ENCODE assay signal across 26 cellular contexts in the genomic region with DNA sequence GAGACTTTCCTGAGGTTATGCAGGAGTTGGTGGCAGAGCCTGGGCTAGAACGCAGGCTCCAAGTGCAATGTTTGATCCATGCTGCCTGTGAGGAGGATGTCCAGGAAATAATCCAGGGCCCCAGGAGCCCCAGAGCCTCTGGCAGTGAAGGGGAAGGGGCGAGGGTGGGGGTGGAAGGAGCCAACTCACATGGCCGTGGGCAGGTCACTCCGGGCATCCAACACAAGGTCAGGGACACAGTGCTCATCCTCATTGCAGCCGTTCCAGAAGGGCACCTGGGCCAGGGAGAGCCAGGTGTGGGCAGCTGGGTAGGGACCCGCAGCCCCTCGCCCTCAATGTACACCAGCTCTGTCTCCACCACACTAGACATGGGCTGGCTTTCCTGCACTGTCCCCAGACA.
"Had no signal": no experiment of that assay in that cellular context is flagged by ENCODE, and none has a peak within 500 bp of the region (broad histone marks: within the 10 kb centered on the region; RNA-seq: fewer than 3 reads in every experiment).

No MANE protein-coding gene starts in this region.

- H3K27me3 ChIP-seq: adrenal gland, body of pancreas, colonic mucosa had no signal

- H3K4me1 ChIP-seq: adrenal gland, body of pancreas, colonic mucosa, gastroesophageal sphincter had no signal

- H3K36me3 ChIP-seq: adrenal gland, colonic mucosa, esophagus squamous epithelium, gastroesophageal sphincter had no signal

- H3K9me3 ChIP-seq: adrenal gland, body of pancreas, colonic mucosa, esophagus squamous epithelium, gastroesophageal sphincter had no signal

- ATAC-seq: activated CD4-positive, alpha-beta T cell treated with anti-CD3 and anti-CD28 coated beads for 36 hours; activated CD8-positive, alpha-beta memory T cell treated with anti-CD3 and anti-CD28 coated beads, Interleukin-2, amount 10 ng/mL, durations not matched to agents 7 days and 5 days; activated CD8-positive, alpha-beta T cell treated with anti-CD3 and anti-CD28 coated beads, Interleukin-2, amount 10 ng/mL, durations not matched to agents 7 days and 5 days; activated naive CD8-positive, alpha-beta T cell treated with anti-CD3 and anti-CD28 coated beads, Interleukin-2, amount 50 U/mL, for 24 hours; body of pancreas; gastroesophageal sphincter; T-cell had no signal

- DNase-seq: activated CD4-positive, alpha-beta memory T cell treated with anti-CD3 and anti-CD28 coated beads for 36 hours; activated CD4-positive, alpha-beta T cell treated with anti-CD3 and anti-CD28 coated beads for 36 hours; activated CD4-positive, alpha-beta T cell treated with anti-CD3 and anti-CD28 coated beads, Interleukin-2, amount 10 ng/mL, durations not matched to agents 24 days and 14 days; activated CD4-positive, CD25-positive, alpha-beta regulatory T cell; activated CD4-positive, CD25-positive, alpha-beta regulatory T cell treated with anti-CD3 and anti-CD28 coated beads, Interleukin-2, amount 50 U/mL, for 72 hours; activated CD8-positive, alpha-beta memory T cell treated with anti-CD3 and anti-CD28 coated beads, Interleukin-2, amount 10 ng/mL, durations not matched to agents 7 days and 5 days; activated CD8-positive, alpha-beta memory T cell treated with anti-CD3 and anti-CD28 coated beads, Interleukin-2, amount 50 U/mL, for 4 hours; activated CD8-positive, alpha-beta T cell treated with anti-CD3 and anti-CD28 coated beads, Interleukin-2, amount 10 ng/mL, durations not matched to agents 7 days and 5 days; activated effector memory CD4-positive, alpha-beta T cell treated with anti-CD3 and anti-CD28 coated beads, Interleukin-2, amount 50 U/mL, for 16 hours; activated naive CD4-positive, alpha-beta T cell treated with anti-CD3 and anti-CD28 coated beads for 36 hours; activated naive CD8-positive, alpha-beta T cell treated with anti-CD3 and anti-CD28 coated beads for 36 hours; activated naive CD8-positive, alpha-beta T cell treated with anti-CD3 and anti-CD28 coated beads, Interleukin-2, amount 50 U/mL, for 24 hours; activated T-cell treated with anti-CD3 and anti-CD28 coated beads, Interleukin-2, amount 50 U/mL, for 1 hour; activated T-cell treated with anti-CD3 and anti-CD28 coated beads, Interleukin-2, amount 50 U/mL, for 48 hours; adrenal gland; body of pancreas; caudate nucleus; colonic mucosa; effector CD8-positive, alpha-beta T cell; esophagus squamous epithelium; foreskin melanocyte; SW 1271; T-cell; T1000 had no signal

- H3K27ac ChIP-seq: adrenal gland, body of pancreas, colonic mucosa, epithelial cell of prostate, esophagus squamous epithelium, gastroesophageal sphincter had no signal

- H3K4me3 ChIP-seq: adrenal gland, body of pancreas, colonic mucosa, esophagus squamous epithelium, gastroesophageal sphincter had no signal
